19 cellular contexts compared by ENCODE assay signal in genomic region chr15:31234815-31235214, GRCh38.
DNase-seq lines count a peak whose midpoint lies in the region; ATAC-seq and TF ChIP-seq lines count a peak whose summit lies in the region.
"Had no signal": no experiment of that assay in that cellular context is flagged by ENCODE, and none has a peak within 500 bp of the region (broad histone marks: within the 10 kb centered on the region; RNA-seq: fewer than 3 reads in every experiment).

No MANE protein-coding gene starts in this region.

- H3K27me3 ChIP-seq in right atrium auricular region: no peaks in the 10 kb centered on the region
- no peaks in the 10 kb centered on the region for H3K27me3 ChIP-seq in heart left ventricle
- H3K27me3 ChIP-seq: Peyer's patch had no signal

- H3K36me3 Mint-ChIP-seq in dendritic cell treated with granulocyte-macrophage colony-stimulating factor and Interleukin-4, amounts not matched to agents 40 ng/mL and 50 ng/mL, for 4 days (ENCODE audit: low read depth): no peaks in the 10 kb centered on the region

- H3K27ac Mint-ChIP-seq in dendritic cell treated with granulocyte-macrophage colony-stimulating factor and Interleukin-4, amounts not matched to agents 40 ng/mL and 50 ng/mL, for 4 days: peak overlapping the region; percentile 20
- H3K27ac Mint-ChIP-seq: HFFc6 had no signal

- intact Hi-C loops in heart left ventricle (cut with DNase I) (loop anchor here in 3 of 10 donors (5.0 kb wide), 4 partner anchors 67 to 162 kb away; partner anchors contain the start of gene KLF13 (in 2 of the 3)), OCI-LY7 (cut with micrococcal nuclease; ENCODE audit: unreplicated experiment) (no loop called here)
- intact Hi-C loops in dendritic cell treated with granulocyte-macrophage colony-stimulating factor and Interleukin-4, amounts not matched to agents 40 ng/mL and 50 ng/mL, for 4 days (cut with micrococcal nuclease): no loop called here

- H3K4me3 Mint-ChIP-seq in dendritic cell treated with granulocyte-macrophage colony-stimulating factor and Interleukin-4, amounts not matched to agents 40 ng/mL and 50 ng/mL, for 4 days: no peak overlapping the region
- H3K4me3 Mint-ChIP-seq: HFFc6 had no signal

- no peak overlapping the region for H2AFZ ChIP-seq in OCI-LY7 (ENCODE audit: low read length)

- no peaks in the 10 kb centered on the region for H3K9me2 ChIP-seq in OCI-LY7 (ENCODE audit: insufficient read depth, low read length)

- BruUV-seq in OCI-LY7 (replicated peaks; lab: Mats Ljungman, UMichigan): no TSS peak

- no peak for ATAC-seq in heart left ventricle
- ATAC-seq in HG03175 (IDR thresholded peaks at IDR 0.05; ENCODE audit: unreplicated experiment): no peak
- no peak for ATAC-seq in HG03025 (IDR thresholded peaks at IDR 0.05; ENCODE audit: low FRiP score, unreplicated experiment)
- ATAC-seq in GM18873 (IDR thresholded peaks at IDR 0.05; ENCODE audit: low FRiP score, unreplicated experiment): no peak

- TF ChIP-seq CTCF in right atrium auricular region (IDR thresholded peaks at IDR 0.05) (no peak), heart left ventricle (IDR thresholded peaks at IDR 0.05) (no peak), OCI-LY7 (conservative IDR thresholded peaks at IDR 0.05; ENCODE audit: low read length) (no peak)

- H3K79me2 ChIP-seq in OCI-LY7 (ENCODE audit: insufficient read depth, low read depth, low read length): no peaks in the 10 kb centered on the region

- POLR2A ChIA-PET in OCI-LY7 (lab: Charles Lee): interaction anchor here (0.8 to 5.5 kb wide), 2 partner anchors 26 to 29 kb away, joined by 3 to 59 read pairs; no protein-coding TSS in a partner anchor

- H4K20me1 ChIP-seq in OCI-LY7 (ENCODE audit: insufficient read depth, low read length): no peaks in the 10 kb centered on the region

- H3K4me1 ChIP-seq in right atrium auricular region (peaks cover 0 to 42% of the 10 kb centered on the region in 2 donors), heart left ventricle (peaks cover 5 to 53% (median 30%) of the 10 kb centered on the region in 12 donors), OCI-LY7 (ENCODE audit: insufficient read depth, low read length, poor library complexity, severe bottlenecking) (peaks cover 98% of the 10 kb centered on the region)

- TF ChIP-seq POLR2A in heart left ventricle (IDR thresholded peaks at IDR 0.05): no peak

- peak overlapping the region; percentile 88 to 94 for H3K27ac ChIP-seq in right atrium auricular region
- peak overlapping the region in 5 of 12 donors; percentile 89 to 94 (median 91) for H3K27ac ChIP-seq in heart left ventricle
- H3K27ac ChIP-seq in OCI-LY7 (ENCODE audit: low read depth, low read length, poor library complexity, severe bottlenecking): peak overlapping the region; percentile 89

- DNase-seq in right atrium auricular region (ENCODE audit: low spot score): no peak
- DNase-seq in heart left ventricle: no peak
- no peak for DNase-seq in OCI-LY7 (ENCODE audit: low spot score)
- DNase-seq: AML-193, DMS79 treated with DMSO at 0.1 percent for 48 hours, H7, HFFc6, NCI-H1092 treated with DMSO at 0.1 percent for 48 hours, NCI-H2081, NCI-H2171 treated with DMSO at 0.1 percent for 48 hours, NCI-H446 treated with DMSO at 0.1 percent for 48 hours, NCI-H69, SIG-M5 had no signal

- H3K9me3 ChIP-seq in right atrium auricular region: no peaks in the 10 kb centered on the region
- H3K9me3 ChIP-seq in heart left ventricle: no peaks in the 10 kb centered on the region
- H3K9me3 ChIP-seq in OCI-LY7 (ENCODE audit: low read length): no peaks in the 10 kb centered on the region
- H3K9me3 ChIP-seq: Peyer's patch had no signal

- no peak overlapping the region; the same call in 1 of the 2 replicates for H3K4me2 ChIP-seq in OCI-LY7 (ENCODE audit: low read length)

- no peak overlapping the region for H3K4me3 ChIP-seq in right atrium auricular region
- H3K4me3 ChIP-seq in heart left ventricle: no peak overlapping the region
- H3K4me3 ChIP-seq in OCI-LY7 (ENCODE audit: low read depth, low read length, poor library complexity, severe bottlenecking): no peak overlapping the region
- H3K4me3 ChIP-seq: Peyer's patch had no signal

- CTCF ChIA-PET in OCI-LY7 (lab: Charles Lee; ENCODE audit: unreplicated experiment): interaction anchor here (0.8 kb wide), 1 partner anchor 28 kb away, joined by 4 read pairs; no protein-coding TSS in a partner anchor

- H3K4me1 Mint-ChIP-seq in dendritic cell treated with granulocyte-macrophage colony-stimulating factor and Interleukin-4, amounts not matched to agents 40 ng/mL and 50 ng/mL, for 4 days (ENCODE audit: low read depth): peaks cover 79% of the 10 kb centered on the region

- no peaks in the 10 kb centered on the region for H3K27me3 Mint-ChIP-seq in dendritic cell treated with granulocyte-macrophage colony-stimulating factor and Interleukin-4, amounts not matched to agents 40 ng/mL and 50 ng/mL, for 4 days

- H3K36me3 ChIP-seq in right atrium auricular region (no peaks in the 10 kb centered on the region), heart left ventricle (no peaks in the 10 kb centered on the region), OCI-LY7 (ENCODE audit: insufficient read depth, low read length) (no peaks in the 10 kb centered on the region)
- H3K36me3 ChIP-seq: Peyer's patch had no signal

- WGBS in heart left ventricle, 4 donors: 77 to 89% (median 79%) methylated on average over 5 of the region's 5 CpGs

- H3K9me3 Mint-ChIP-seq in dendritic cell treated with granulocyte-macrophage colony-stimulating factor and Interleukin-4, amounts not matched to agents 40 ng/mL and 50 ng/mL, for 4 days: no peaks in the 10 kb centered on the region
- H3K9me3 Mint-ChIP-seq: HFFc6, IgD-negative memory B cell had no signal
